ENCODE assay signal across 1 cellular context in genomic region chr1:9652379-9653194, GRCh38.
TF ChIP-seq lines count a peak whose summit lies in the region.

No MANE protein-coding gene starts in this region.

TF ChIP-seq in GM12878, 131 proteins besides CTCF, POLR2A, EP300 and RAD21 (continued from another document and continues in another):
- TF ChIP-seq MTA3 (IDR thresholded peaks at IDR 0.05; ENCODE audit: borderline replicate concordance, low read length): peak; percentile 21; the same call in 1 of the 2 replicates
- no peak for TF ChIP-seq TCF7 (IDR thresholded peaks at IDR 0.05; ENCODE audit: borderline replicate concordance)
- TF ChIP-seq ZNF384 (IDR thresholded peaks at IDR 0.05; ENCODE audit: borderline replicate concordance, low read depth, low read length): peak; percentile 92
- peak; percentile 34; the same call in 1 of the 2 replicates for TF ChIP-seq TAF1 (IDR thresholded peaks at IDR 0.05; ENCODE audit: borderline replicate concordance, low read depth, low read length)
- TF ChIP-seq ZNF217 (IDR thresholded peaks at IDR 0.05): no peak
- no peak for TF ChIP-seq ZNF207 (IDR thresholded peaks at IDR 0.05; ENCODE audit: borderline replicate concordance)
- TF ChIP-seq CHD1 (IDR thresholded peaks at IDR 0.05; ENCODE audit: low read depth, low read length): no peak
- TF ChIP-seq FOS (IDR thresholded peaks at IDR 0.05; ENCODE audit: borderline replicate concordance, extremely low read depth, insufficient read length): no peak
- no peak for TF ChIP-seq SRF (IDR thresholded peaks at IDR 0.05; ENCODE audit: low read depth in 2 of 2, low read length in 2 of 2)
- no peak for TF ChIP-seq TARDBP (IDR thresholded peaks at IDR 0.05; ENCODE audit: borderline replicate concordance)
- TF ChIP-seq, protein P1, sequence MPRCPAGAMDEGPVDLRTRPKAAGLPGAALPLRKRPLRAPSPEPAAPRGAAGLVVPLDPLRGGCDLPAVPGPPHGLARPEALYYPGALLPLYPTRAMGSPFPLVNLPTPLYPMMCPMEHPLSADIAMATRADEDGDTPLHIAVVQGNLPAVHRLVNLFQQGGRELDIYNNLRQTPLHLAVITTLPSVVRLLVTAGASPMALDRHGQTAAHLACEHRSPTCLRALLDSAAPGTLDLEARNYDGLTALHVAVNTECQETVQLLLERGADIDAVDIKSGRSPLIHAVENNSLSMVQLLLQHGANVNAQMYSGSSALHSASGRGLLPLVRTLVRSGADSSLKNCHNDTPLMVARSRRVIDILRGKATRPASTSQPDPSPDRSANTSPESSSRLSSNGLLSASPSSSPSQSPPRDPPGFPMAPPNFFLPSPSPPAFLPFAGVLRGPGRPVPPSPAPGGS (IDR thresholded peaks at IDR 0.05; ENCODE audit: borderline replicate concordance, insufficient read depth, low read depth, low read length, poor library complexity, severe bottlenecking): no peak
- TF ChIP-seq HCFC1 (IDR thresholded peaks at IDR 0.05; ENCODE audit: low read length): no peak
- no peak for TF ChIP-seq IRF5 (IDR thresholded peaks at IDR 0.05; ENCODE audit: borderline replicate concordance)
- TF ChIP-seq SMARCA5 (IDR thresholded peaks at IDR 0.05): no peak
- no peak for TF ChIP-seq RB1 (IDR thresholded peaks at IDR 0.05; ENCODE audit: borderline replicate concordance)
- TF ChIP-seq TCF3 (IDR thresholded peaks at IDR 0.05; ENCODE audit: borderline replicate concordance, insufficient read depth, low read depth, low read length): no peak
- TF ChIP-seq BACH1 (IDR thresholded peaks at IDR 0.05; ENCODE audit: borderline replicate concordance): no peak; the same call in 1 of the 2 replicates
- TF ChIP-seq, protein P2, sequence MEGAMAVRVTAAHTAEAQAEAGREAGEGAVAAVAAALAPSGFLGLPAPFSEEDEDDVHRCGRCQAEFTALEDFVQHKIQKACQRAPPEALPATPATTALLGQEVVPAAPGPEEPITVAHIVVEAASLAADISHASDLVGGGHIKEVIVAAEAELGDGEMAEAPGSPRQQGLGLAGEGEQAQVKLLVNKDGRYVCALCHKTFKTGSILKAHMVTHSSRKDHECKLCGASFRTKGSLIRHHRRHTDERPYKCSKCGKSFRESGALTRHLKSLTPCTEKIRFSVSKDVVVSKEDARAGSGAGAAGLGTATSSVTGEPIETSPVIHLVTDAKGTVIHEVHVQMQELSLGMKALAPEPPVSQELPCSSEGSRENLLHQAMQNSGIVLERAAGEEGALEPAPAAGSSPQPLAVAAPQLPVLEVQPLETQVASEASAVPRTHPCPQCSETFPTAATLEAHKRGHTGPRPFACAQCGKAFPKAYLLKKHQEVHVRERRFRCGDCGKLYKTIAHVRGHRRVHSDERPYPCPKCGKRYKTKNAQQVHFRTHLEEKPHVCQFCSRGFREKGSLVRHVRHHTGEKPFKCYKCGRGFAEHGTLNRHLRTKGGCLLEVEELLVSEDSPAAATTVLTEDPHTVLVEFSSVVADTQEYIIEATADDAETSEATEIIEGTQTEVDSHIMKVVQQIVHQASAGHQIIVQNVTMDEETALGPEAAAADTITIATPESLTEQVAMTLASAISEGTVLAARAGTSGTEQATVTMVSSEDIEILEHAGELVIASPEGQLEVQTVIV (IDR thresholded peaks at IDR 0.05; ENCODE audit: borderline replicate concordance, partially characterized antibody): no peak
- no peak for TF ChIP-seq CEBPB (IDR thresholded peaks at IDR 0.05; ENCODE audit: borderline replicate concordance in 1 of 2, low read depth in 2 of 2, low read length in 2 of 2)
- TF ChIP-seq RELB (IDR thresholded peaks at IDR 0.05; ENCODE audit: low read depth): no peak
- no peak for TF ChIP-seq RFX5 (IDR thresholded peaks at IDR 0.05; ENCODE audit: low read depth, low read length)
- no peak for TF ChIP-seq SMAD5 (IDR thresholded peaks at IDR 0.05; ENCODE audit: low read depth)
- TF ChIP-seq POU2F2 (IDR thresholded peaks at IDR 0.05; ENCODE audit: borderline replicate concordance, low read depth, low read length): peak; percentile 32; the same call in 1 of the 3 replicates
- TF ChIP-seq, protein P3, sequence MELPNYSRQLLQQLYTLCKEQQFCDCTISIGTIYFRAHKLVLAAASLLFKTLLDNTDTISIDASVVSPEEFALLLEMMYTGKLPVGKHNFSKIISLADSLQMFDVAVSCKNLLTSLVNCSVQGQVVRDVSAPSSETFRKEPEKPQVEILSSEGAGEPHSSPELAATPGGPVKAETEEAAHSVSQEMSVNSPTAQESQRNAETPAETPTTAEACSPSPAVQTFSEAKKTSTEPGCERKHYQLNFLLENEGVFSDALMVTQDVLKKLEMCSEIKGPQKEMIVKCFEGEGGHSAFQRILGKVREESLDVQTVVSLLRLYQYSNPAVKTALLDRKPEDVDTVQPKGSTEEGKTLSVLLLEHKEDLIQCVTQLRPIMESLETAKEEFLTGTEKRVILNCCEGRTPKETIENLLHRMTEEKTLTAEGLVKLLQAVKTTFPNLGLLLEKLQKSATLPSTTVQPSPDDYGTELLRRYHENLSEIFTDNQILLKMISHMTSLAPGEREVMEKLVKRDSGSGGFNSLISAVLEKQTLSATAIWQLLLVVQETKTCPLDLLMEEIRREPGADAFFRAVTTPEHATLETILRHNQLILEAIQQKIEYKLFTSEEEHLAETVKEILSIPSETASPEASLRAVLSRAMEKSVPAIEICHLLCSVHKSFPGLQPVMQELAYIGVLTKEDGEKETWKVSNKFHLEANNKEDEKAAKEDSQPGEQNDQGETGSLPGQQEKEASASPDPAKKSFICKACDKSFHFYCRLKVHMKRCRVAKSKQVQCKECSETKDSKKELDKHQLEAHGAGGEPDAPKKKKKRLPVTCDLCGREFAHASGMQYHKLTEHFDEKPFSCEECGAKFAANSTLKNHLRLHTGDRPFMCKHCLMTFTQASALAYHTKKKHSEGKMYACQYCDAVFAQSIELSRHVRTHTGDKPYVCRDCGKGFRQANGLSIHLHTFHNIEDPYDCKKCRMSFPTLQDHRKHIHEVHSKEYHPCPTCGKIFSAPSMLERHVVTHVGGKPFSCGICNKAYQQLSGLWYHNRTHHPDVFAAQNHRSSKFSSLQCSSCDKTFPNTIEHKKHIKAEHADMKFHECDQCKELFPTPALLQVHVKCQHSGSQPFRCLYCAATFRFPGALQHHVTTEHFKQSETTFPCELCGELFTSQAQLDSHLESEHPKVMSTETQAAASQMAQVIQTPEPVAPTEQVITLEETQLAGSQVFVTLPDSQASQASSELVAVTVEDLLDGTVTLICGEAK (IDR thresholded peaks at IDR 0.05; ENCODE audit: borderline replicate concordance): peak; percentile 36; the same call in 1 of the 2 replicates
- TF ChIP-seq GABPA (IDR thresholded peaks at IDR 0.05; ENCODE audit: low read depth): no peak
- TF ChIP-seq ETV6 (conservative IDR thresholded peaks at IDR 0.05 in 1 of 2, IDR thresholded peaks at IDR 0.05 in 1 of 2; ENCODE audit: borderline replicate concordance in 1 of 2, low read depth in 1 of 2): no peak
- TF ChIP-seq RELA (IDR thresholded peaks at IDR 0.05; ENCODE audit: borderline replicate concordance, partially characterized antibody): no peak
- TF ChIP-seq, protein P4, sequence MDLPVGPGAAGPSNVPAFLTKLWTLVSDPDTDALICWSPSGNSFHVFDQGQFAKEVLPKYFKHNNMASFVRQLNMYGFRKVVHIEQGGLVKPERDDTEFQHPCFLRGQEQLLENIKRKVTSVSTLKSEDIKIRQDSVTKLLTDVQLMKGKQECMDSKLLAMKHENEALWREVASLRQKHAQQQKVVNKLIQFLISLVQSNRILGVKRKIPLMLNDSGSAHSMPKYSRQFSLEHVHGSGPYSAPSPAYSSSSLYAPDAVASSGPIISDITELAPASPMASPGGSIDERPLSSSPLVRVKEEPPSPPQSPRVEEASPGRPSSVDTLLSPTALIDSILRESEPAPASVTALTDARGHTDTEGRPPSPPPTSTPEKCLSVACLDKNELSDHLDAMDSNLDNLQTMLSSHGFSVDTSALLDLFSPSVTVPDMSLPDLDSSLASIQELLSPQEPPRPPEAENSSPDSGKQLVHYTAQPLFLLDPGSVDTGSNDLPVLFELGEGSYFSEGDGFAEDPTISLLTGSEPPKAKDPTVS (IDR thresholded peaks at IDR 0.05; ENCODE audit: low read depth, low read length): no peak
- no peak for TF ChIP-seq NR2C2 (IDR thresholded peaks at IDR 0.05; ENCODE audit: borderline replicate concordance, control insufficient read depth, insufficient read length, low read depth)
- 0 out of 3 replicates have a peak, but pooled peaks of 1 of the 2 experiments have one; percentile 64 for TF ChIP-seq EGR1 (IDR thresholded peaks at IDR 0.05; ENCODE audit: borderline replicate concordance in 1 of 2, low read depth in 2 of 2, low read length in 2 of 2)
- no peak for TF ChIP-seq STAT1 (conservative IDR thresholded peaks at IDR 0.05)
- no peak for TF ChIP-seq BRCA1 (IDR thresholded peaks at IDR 0.05; ENCODE audit: low read depth, low read length)
- no peak for TF ChIP-seq BCLAF1 (IDR thresholded peaks at IDR 0.05)
- TF ChIP-seq USF1 (IDR thresholded peaks at IDR 0.05; ENCODE audit: borderline replicate concordance, extremely low read length, insufficient read depth, low read depth, low read length): no peak
- no peak for TF ChIP-seq EZH2 (IDR thresholded peaks at IDR 0.05; ENCODE audit: borderline replicate concordance, control insufficient read depth, low read depth, low read length)
- TF ChIP-seq GATAD2B (conservative IDR thresholded peaks at IDR 0.05; ENCODE audit: low read depth): peak; percentile 54; the same call in 1 of the 2 replicates
- TF ChIP-seq, protein P5, sequence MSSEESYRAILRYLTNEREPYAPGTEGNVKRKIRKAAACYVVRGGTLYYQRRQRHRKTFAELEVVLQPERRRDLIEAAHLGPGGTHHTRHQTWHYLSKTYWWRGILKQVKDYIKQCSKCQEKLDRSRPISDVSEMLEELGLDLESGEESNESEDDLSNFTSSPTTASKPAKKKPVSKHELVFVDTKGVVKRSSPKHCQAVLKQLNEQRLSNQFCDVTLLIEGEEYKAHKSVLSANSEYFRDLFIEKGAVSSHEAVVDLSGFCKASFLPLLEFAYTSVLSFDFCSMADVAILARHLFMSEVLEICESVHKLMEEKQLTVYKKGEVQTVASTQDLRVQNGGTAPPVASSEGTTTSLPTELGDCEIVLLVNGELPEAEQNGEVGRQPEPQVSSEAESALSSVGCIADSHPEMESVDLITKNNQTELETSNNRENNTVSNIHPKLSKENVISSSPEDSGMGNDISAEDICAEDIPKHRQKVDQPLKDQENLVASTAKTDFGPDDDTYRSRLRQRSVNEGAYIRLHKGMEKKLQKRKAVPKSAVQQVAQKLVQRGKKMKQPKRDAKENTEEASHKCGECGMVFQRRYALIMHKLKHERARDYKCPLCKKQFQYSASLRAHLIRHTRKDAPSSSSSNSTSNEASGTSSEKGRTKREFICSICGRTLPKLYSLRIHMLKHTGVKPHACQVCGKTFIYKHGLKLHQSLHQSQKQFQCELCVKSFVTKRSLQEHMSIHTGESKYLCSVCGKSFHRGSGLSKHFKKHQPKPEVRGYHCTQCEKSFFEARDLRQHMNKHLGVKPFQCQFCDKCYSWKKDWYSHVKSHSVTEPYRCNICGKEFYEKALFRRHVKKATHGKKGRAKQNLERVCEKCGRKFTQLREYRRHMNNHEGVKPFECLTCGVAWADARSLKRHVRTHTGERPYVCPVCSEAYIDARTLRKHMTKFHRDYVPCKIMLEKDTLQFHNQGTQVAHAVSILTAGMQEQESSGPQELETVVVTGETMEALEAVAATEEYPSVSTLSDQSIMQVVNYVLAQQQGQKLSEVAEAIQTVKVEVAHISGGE (CRISPR knock-in tag; IDR thresholded peaks at IDR 0.05): no peak
- no peak for TF ChIP-seq SUZ12 (IDR thresholded peaks at IDR 0.05; ENCODE audit: unreplicated experiment)
